15 cellular contexts compared by ENCODE assay signal in genomic region chr2:239595711-239596110, GRCh38.
"Had no signal": no experiment of that assay in that cellular context is flagged by ENCODE, and none has a peak within 500 bp of the region (broad histone marks: within the 10 kb centered on the region; RNA-seq: fewer than 3 reads in every experiment).

No MANE protein-coding gene starts in this region.

- H3K4me3 ChIP-seq: adrenal gland, esophagus muscularis mucosa, hepatocyte, pancreas, transverse colon had no signal

- H3K27ac Mint-ChIP-seq: activated T-helper 1 cell treated with anti-CD3 and anti-CD28 coated beads, Interleukin-12 subunit alpha, Interleukin-12 subunit beta, Interleukin-2, Interleukin-4 antibody, amounts not matched to agents 30 ng/mL and 10 ng/mL and 1 ng/mL, durations not matched to agents 14 hours and 24 hours and 36 hours; stimulated activated effector memory CD8-positive, alpha-beta T cell treated with anti-CD3 and anti-CD28 coated beads, Interleukin-12 subunit alpha, Interleukin-12 subunit beta, amount 100 ng/mL, for 72 hours had no signal

- H3K36me3 Mint-ChIP-seq: stimulated activated effector memory CD8-positive, alpha-beta T cell treated with anti-CD3 and anti-CD28 coated beads, Interleukin-12 subunit alpha, Interleukin-12 subunit beta, amount 100 ng/mL, for 72 hours had no signal

- H2AFZ ChIP-seq: hepatocyte had no signal

- H3K27ac ChIP-seq: adrenal gland, esophagus muscularis mucosa, hepatocyte, pancreas, transverse colon, WERI-Rb-1 had no signal

- H3K36me3 ChIP-seq: adrenal gland, esophagus muscularis mucosa, pancreas, transverse colon, WERI-Rb-1 had no signal

- H3K27me3 ChIP-seq: adrenal gland, esophagus muscularis mucosa, hepatocyte, pancreas, transverse colon had no signal

- H3K4me3 Mint-ChIP-seq: activated T-helper 1 cell treated with anti-CD3 and anti-CD28 coated beads, Interleukin-12 subunit alpha, Interleukin-12 subunit beta, Interleukin-2, Interleukin-4 antibody, amounts not matched to agents 30 ng/mL and 10 ng/mL and 1 ng/mL, durations not matched to agents 14 hours and 24 hours and 36 hours; stimulated activated effector memory CD8-positive, alpha-beta T cell treated with anti-CD3 and anti-CD28 coated beads, Interleukin-12 subunit alpha, Interleukin-12 subunit beta, amount 100 ng/mL, for 72 hours; T-helper 17 cell had no signal

- ATAC-seq: pancreas; stimulated activated effector memory CD8-positive, alpha-beta T cell treated with anti-CD3 and anti-CD28 coated beads, Interleukin-12 subunit alpha, Interleukin-12 subunit beta, amount 100 ng/mL, for 72 hours; T-helper 17 cell had no signal

- H3K4me2 ChIP-seq: hepatocyte had no signal

- H3K79me2 ChIP-seq: hepatocyte had no signal

- H3K27me3 Mint-ChIP-seq: T-helper 17 cell had no signal

- H3K9me3 ChIP-seq: adrenal gland, esophagus muscularis mucosa, pancreas, transverse colon had no signal

- H3K4me1 ChIP-seq: adrenal gland, esophagus muscularis mucosa, pancreas, transverse colon had no signal

- DNase-seq: activated CD4-positive, alpha-beta T cell treated with anti-CD3 and anti-CD28 coated beads for 48 hours; activated naive CD4-positive, alpha-beta T cell treated with Interleukin-2 at 50 U/mL for 16 hours; caudate nucleus; effector CD4-positive, alpha-beta T cell; kidney glomerular epithelial cell; SIG-M5; T-helper 17 cell; transverse colon; WERI-Rb-1 had no signal
